18 cellular contexts compared by ENCODE assay signal in the genomic region with DNA sequence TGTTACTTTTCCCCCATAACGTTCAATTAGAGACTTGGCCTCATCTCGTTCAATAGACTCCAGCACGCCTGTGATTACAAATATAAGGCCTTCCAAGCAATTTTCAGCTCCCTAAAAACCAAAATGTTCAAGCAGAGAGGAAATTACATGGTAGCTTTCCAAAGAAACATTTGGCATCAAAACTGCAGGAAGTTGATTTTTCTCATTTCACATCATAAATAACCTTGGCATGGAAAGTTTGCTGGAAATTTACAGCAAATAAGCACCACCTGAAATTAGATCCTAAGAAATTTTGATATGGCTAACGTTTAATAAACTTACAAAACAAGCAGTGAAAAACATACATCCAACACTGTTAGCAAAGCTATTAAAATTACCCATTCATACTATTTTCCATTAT. TPM values are rescaled to one million over a fixed set of nuclear protein-coding genes. Genes with fewer than 3 reads are reported as not detected.
DNase-seq lines count a peak whose midpoint lies in the region; FAIRE-seq lines count a peak whose summit lies in the region.
"Had no signal": no experiment of that assay in that cellular context is flagged by ENCODE, and none has a peak within 500 bp of the region (broad histone marks: within the 10 kb centered on the region; RNA-seq: fewer than 3 reads in every experiment).

No MANE protein-coding gene starts in this region.

- no peak for FAIRE-seq in HTR-8/SVneo (lab: Jason Lieb, UNC)
- FAIRE-seq: A204.1, H1 had no signal

- DNase-seq in COR-L47 (lab: John Stamatoyannopoulos, UW) = peak; percentile 17
- peak; percentile 9 for DNase-seq in NCI-H2227 treated with DMSO at 0.1 percent for 48 hours (lab: John Stamatoyannopoulos, UW)
- peak; percentile 37 for DNase-seq in dermis blood vessel endothelial cell
- peak; percentile 24 for DNase-seq in pons (ENCODE audit: low spot score)
- DNase-seq in HTR-8/SVneo (ENCODE audit: insufficient read length, low spot score) = no peak
- no peak for DNase-seq in activated CD4-positive, alpha-beta T cell treated with anti-CD3 and anti-CD28 coated beads for 1 hour
- no peak for DNase-seq in NCI-H128 (lab: John Stamatoyannopoulos, UW; ENCODE audit: unreplicated experiment)
- no peak for DNase-seq in EL
- DNase-seq: CD4-positive, alpha-beta T cell; DMS153; KG1; NCI-H1105 treated with DMSO at 0.1 percent for 48 hours; NCI-H1694 treated with DMSO at 0.1 percent for 48 hours; NCI-H526; NK-92 treated with Interleukin-12 subunit alpha and Interleukin-12 subunit beta, amount 100 ng/mL, for 24 hours; Peyer's patch had no signal

RNA-seq across cellular contexts. Expression of gene RFC1, which starts 53.3 kb away (rescaled TPM):
- 46.3 and 71.7 TPM in 2 replicates for total RNA-seq in dermis blood vessel endothelial cell

Comparison
In these comparisons a context has a peak if more than half of its experiments do, and no peak if none do; other contexts are left out.
1. DNase-seq: peak in COR-L47 (single experiment), NCI-H2227 treated with DMSO at 0.1 percent for 48 hours (single experiment), dermis blood vessel endothelial cell (single experiment) and pons (single experiment); none in HTR-8/SVneo (single experiment), activated CD4-positive, alpha-beta T cell treated with anti-CD3 and anti-CD28 coated beads for 1 hour (single experiment), NCI-H128 (single experiment) and EL (single experiment).